ENCODE assay signal across 1 cellular context in genomic region chr22:28923826-28924732, GRCh38.
A peak's percentile ranks its signal among the peaks of the same experiment; 100 is the strongest.
TF ChIP-seq lines count a peak whose summit lies in the region.

No MANE protein-coding gene starts in this region.

TF ChIP-seq in HepG2, 621 proteins besides CTCF, POLR2A, EP300 and RAD21 (continued from another document and continues in another):
- TF ChIP-seq ZNF407 (CRISPR knock-in tag; IDR thresholded peaks at IDR 0.05; ENCODE audit: not compliant biosample characterization) (no peak), POGK (CRISPR knock-in tag; conservative IDR thresholded peaks at IDR 0.05) (peak; percentile 71; the same call in 1 of the 2 replicates), SIN3A (IDR thresholded peaks at IDR 0.05; ENCODE audit: borderline replicate concordance, low read depth, low read length) (peak; percentile 72; the same call in 1 of the 2 replicates), ZNF317 (CRISPR knock-in tag; IDR thresholded peaks at IDR 0.05) (no peak), ZNF792 (CRISPR knock-in tag; IDR thresholded peaks at IDR 0.05) (peak; percentile 63; the same call in 1 of the 2 replicates), U2AF1 (optimal IDR thresholded peaks at IDR 0.05; ENCODE audit: low read depth, low read length) (no peak), ZNF891 (CRISPR knock-in tag; IDR thresholded peaks at IDR 0.05) (no peak), GPBP1L1 (CRISPR knock-in tag; IDR thresholded peaks at IDR 0.05) (no peak), ARNT (IDR thresholded peaks at IDR 0.05) (no peak), TFDP2 (CRISPR knock-in tag; IDR thresholded peaks at IDR 0.05) (peak; percentile 94), TFAP4 (IDR thresholded peaks at IDR 0.05; ENCODE audit: borderline replicate concordance, low read depth) (peak; percentile 78; the same call in 1 of the 2 replicates), ZNF574 (CRISPR knock-in tag; IDR thresholded peaks at IDR 0.05) (peak; percentile 79; the same call in 1 of the 2 replicates), MXI1 (IDR thresholded peaks at IDR 0.05; ENCODE audit: borderline replicate concordance, low read depth, low read length) (peak; percentile 68; the same call in 1 of the 3 replicates), ZNF614 (CRISPR knock-in tag; IDR thresholded peaks at IDR 0.05; ENCODE audit: borderline replicate concordance) (peak; percentile 66), ZNF503 (CRISPR knock-in tag; IDR thresholded peaks at IDR 0.05) (peak; percentile 94), ATRX (CRISPR knock-in tag; IDR thresholded peaks at IDR 0.05; ENCODE audit: borderline replicate concordance) (no peak), SRF (IDR thresholded peaks at IDR 0.05; ENCODE audit: low read depth, low read length) (no peak), ZNF713 (CRISPR knock-in tag; IDR thresholded peaks at IDR 0.05) (no peak), HOXA3 (CRISPR knock-in tag; IDR thresholded peaks at IDR 0.05) (peak; percentile 86), ZNF644 (CRISPR knock-in tag; IDR thresholded peaks at IDR 0.05; ENCODE audit: low read depth) (no peak), ATAD3A (CRISPR knock-in tag; IDR thresholded peaks at IDR 0.05) (no peak), TOPORS (CRISPR knock-in tag; IDR thresholded peaks at IDR 0.05) (no peak), ZNF282 (IDR thresholded peaks at IDR 0.05; ENCODE audit: partially characterized antibody) (no peak), YY1 (IDR thresholded peaks at IDR 0.05; ENCODE audit: insufficient read depth, insufficient replicate concordance, low read depth, low read length) (peak; percentile 69), ZNF607 (CRISPR knock-in tag; IDR thresholded peaks at IDR 0.05; ENCODE audit: borderline replicate concordance) (no peak), ETS1 (CRISPR knock-in tag; IDR thresholded peaks at IDR 0.05) (no peak), ZNF776 (CRISPR knock-in tag; IDR thresholded peaks at IDR 0.05) (no peak), BRD4 (CRISPR knock-in tag; IDR thresholded peaks at IDR 0.05) (peak; percentile 69; the same call in 1 of the 2 replicates), ZNF543 (CRISPR knock-in tag; IDR thresholded peaks at IDR 0.05) (0 out of 2 replicates have a peak, but pooled peaks have one; percentile 46), ZNF691 (CRISPR knock-in tag; IDR thresholded peaks at IDR 0.05; ENCODE audit: borderline replicate concordance, low read depth) (peak; percentile 61; the same call in 1 of the 2 replicates), ZNF281 (CRISPR knock-in tag; IDR thresholded peaks at IDR 0.05; ENCODE audit: borderline replicate concordance) (peak; percentile 25; the same call in 1 of the 2 replicates), TARDBP (CRISPR knock-in tag; IDR thresholded peaks at IDR 0.05) (no peak)
